ENCODE assay signal across 1 cellular context in genomic region chr3:124779751-124780191, GRCh38.
TF ChIP-seq lines count a peak whose summit lies in the region.

No MANE protein-coding gene starts in this region.

TF ChIP-seq in IMR-90, 13 proteins besides CTCF, POLR2A, EP300 and RAD21 (continued from another document):
- no peak for TF ChIP-seq CHD1 (IDR thresholded peaks at IDR 0.05; ENCODE audit: low read depth, low read length)
- no peak for TF ChIP-seq USF2 (IDR thresholded peaks at IDR 0.05; ENCODE audit: low read depth, low read length)
- TF ChIP-seq BHLHE40 (IDR thresholded peaks at IDR 0.05; ENCODE audit: low read depth, low read length): no peak
- TF ChIP-seq CEBPB (IDR thresholded peaks at IDR 0.05; ENCODE audit: low read depth, low read length): no peak
- no peak for TF ChIP-seq MAZ (IDR thresholded peaks at IDR 0.05; ENCODE audit: borderline replicate concordance, low read depth, low read length)
- TF ChIP-seq SMC3 (IDR thresholded peaks at IDR 0.05; ENCODE audit: low read depth, low read length): no peak
- no peak for TF ChIP-seq MAFK (IDR thresholded peaks at IDR 0.05; ENCODE audit: low read depth, low read length)
TF ChIP-seq in IMR-90: peak in this region for 0.
